ENCODE assay signal across 11 cellular contexts in genomic region chr11:78562398-78562797, GRCh38. TPM values are rescaled to one million over a fixed set of nuclear protein-coding genes. Genes with fewer than 3 reads are reported as not detected.
DNase-seq lines count a peak whose midpoint lies in the region; ATAC-seq, FAIRE-seq and TF ChIP-seq lines count a peak whose summit lies in the region.
"Had no signal": no experiment of that assay in that cellular context is flagged by ENCODE, and none has a peak within 500 bp of the region (broad histone marks: within the 10 kb centered on the region; RNA-seq: fewer than 3 reads in every experiment).

No MANE protein-coding gene starts in this region.

- H3K4ac ChIP-seq in mesendoderm (ENCODE audit: low read depth, low read length) = no peak overlapping the region

- no peak overlapping the region for H2BK120ac ChIP-seq in mesendoderm (ENCODE audit: low read depth, low read length)

- H3K4me1 ChIP-seq in A549 (peaks cover 35% of the 10 kb centered on the region), GM23338 (ENCODE audit: insufficient read depth) (peaks cover 31% of the 10 kb centered on the region), astrocyte (ENCODE audit: insufficient read depth, low read length) (peaks cover 32% of the 10 kb centered on the region), mesendoderm (ENCODE audit: control insufficient read depth, low read depth, low read length) (no peaks in the 10 kb centered on the region)

- H3K9me3 ChIP-seq in A549 (no peaks in the 10 kb centered on the region), astrocyte (ENCODE audit: insufficient read depth, low read depth, low read length) (no peaks in the 10 kb centered on the region)
- H3K9me3 ChIP-seq: Peyer's patch had no signal

- H3K27me3 Mint-ChIP-seq in GM23338 (ENCODE audit: insufficient read depth, low read depth, poor library complexity) (no peaks in the 10 kb centered on the region), astrocyte (ENCODE audit: low read depth, unreplicated experiment) (no peaks in the 10 kb centered on the region)
- H3K27me3 Mint-ChIP-seq: activated T-helper 17 cell treated with anti-CD3 and anti-CD28 coated beads, Interleukin-2, amount 50 U/mL, for 72 hours had no signal

- H3K36me3 ChIP-seq in GM23338 (ENCODE audit: insufficient read depth) = peaks cover 22% of the 10 kb centered on the region
- peaks cover 9% of the 10 kb centered on the region for H3K36me3 ChIP-seq in astrocyte (ENCODE audit: insufficient read depth, low read length)
- no peaks in the 10 kb centered on the region for H3K36me3 ChIP-seq in mesendoderm (ENCODE audit: control insufficient read depth, insufficient read depth, low read length)

- peak overlapping the region; percentile 58 for H3K9ac ChIP-seq in astrocyte (ENCODE audit: low read length)
- no peak overlapping the region for H3K9ac ChIP-seq in mesendoderm (ENCODE audit: low read length)

- no peak overlapping the region for H2BK15ac ChIP-seq in mesendoderm (replicated peaks; ENCODE audit: low read depth)

- POLR2A ChIA-PET in A549 (lab: Yijun Ruan, JAX) = no interaction called here

- H3K9me2 ChIP-seq in GM23338 (ENCODE audit: insufficient read depth) = no peaks in the 10 kb centered on the region

- no peak overlapping the region for H2AFZ ChIP-seq in GM23338
- H2AFZ ChIP-seq in astrocyte (ENCODE audit: low read depth, low read length) = peak overlapping the region; percentile 13

- H3K4me1 Mint-ChIP-seq in GM23338 (peaks cover 32% of the 10 kb centered on the region), astrocyte (ENCODE audit: low read depth, unreplicated experiment) (peaks cover 19% of the 10 kb centered on the region)

- CTCF ChIA-PET in A549 (lab: Yijun Ruan, JAX) = no interaction called here

- no peak overlapping the region for H4K5ac ChIP-seq in mesendoderm (ENCODE audit: low read length)

- H3K4me2 ChIP-seq in A549 = peak overlapping the region; percentile 60
- H3K4me2 ChIP-seq in GM23338 = no peak overlapping the region
- peak overlapping the region; percentile 73 for H3K4me2 ChIP-seq in astrocyte (ENCODE audit: low read length)
- no peak overlapping the region for H3K4me2 ChIP-seq in mesendoderm (ENCODE audit: low read length)

- H3K36me3 Mint-ChIP-seq in GM23338 (ENCODE audit: low read depth) (peaks cover 26% of the 10 kb centered on the region; the same call in 2 of the 3 replicates), astrocyte (ENCODE audit: low read depth, unreplicated experiment) (no peaks in the 10 kb centered on the region)

- 0 out of 2 replicates have a peak, but pooled peaks cover 3% of the 10 kb centered on the region for H3F3A ChIP-seq in GM23338 (replicated peaks; ENCODE audit: low read depth)

- H3K79me2 ChIP-seq in GM23338 (replicated peaks; ENCODE audit: insufficient read depth) (peaks cover 58% of the 10 kb centered on the region), astrocyte (ENCODE audit: insufficient read depth, low read length) (peaks cover 18% of the 10 kb centered on the region), mesendoderm (ENCODE audit: control insufficient read depth, insufficient read depth, low read length) (peaks cover 13% of the 10 kb centered on the region)

- TF ChIP-seq RAD21 in A549 (conservative IDR thresholded peaks at IDR 0.05 in 1 of 2, IDR thresholded peaks at IDR 0.05 in 1 of 2) = no peak

- TF ChIP-seq CTCF in A549 (IDR thresholded peaks at IDR 0.05) = no peak
- no peak for TF ChIP-seq CTCF in GM23338 (conservative IDR thresholded peaks at IDR 0.05; ENCODE audit: low read depth in 2 of 2)
- no peak for TF ChIP-seq CTCF in astrocyte (IDR thresholded peaks at IDR 0.05; ENCODE audit: insufficient read depth, low read depth, low read length)
- no peak for TF ChIP-seq CTCF in GM13976 (IDR thresholded peaks at IDR 0.05; ENCODE audit: borderline replicate concordance, control extremely low read depth, extremely low read depth, insufficient read depth, missing control alignments)

- no peaks in the 10 kb centered on the region; the same call in 1 of the 2 replicates for H4K20me1 ChIP-seq in GM23338 (replicated peaks; ENCODE audit: insufficient read depth)
- H4K20me1 ChIP-seq in astrocyte (ENCODE audit: insufficient read depth, low read length) = no peaks in the 10 kb centered on the region

- H3K27me3 ChIP-seq in GM23338 (ENCODE audit: insufficient read depth) (no peaks in the 10 kb centered on the region), astrocyte (ENCODE audit: insufficient read depth, low read length) (no peaks in the 10 kb centered on the region), mesendoderm (ENCODE audit: insufficient read depth, low read length, poor library complexity) (no peaks in the 10 kb centered on the region)
- H3K27me3 ChIP-seq: Peyer's patch had no signal

- FAIRE-seq in A549 (lab: Jason Lieb, UNC) = no peak
- peak; percentile 74 for FAIRE-seq in astrocyte (lab: Jason Lieb, UNC)

- 19% methylated on average over 3 of the region's 3 CpGs for WGBS in A549 (ENCODE audit: missing lambda C conversion rate)
- no CpG with 5 or more reads among the region's 3 CpGs for WGBS in mesendoderm (ENCODE audit: extremely low coverage, insufficient coverage, low lambda C conversion rate)

- no peak for TF ChIP-seq POLR2A in A549 (IDR thresholded peaks at IDR 0.05; ENCODE audit: low read length)

- H4K8ac ChIP-seq in mesendoderm (ENCODE audit: low read depth, low read length) = no peak overlapping the region

- peaks cover 8% of the 10 kb centered on the region for H3K79me1 ChIP-seq in mesendoderm (ENCODE audit: low read length)

- H3K56ac ChIP-seq in mesendoderm (ENCODE audit: low read length) = peak overlapping the region; percentile 28

- H3K4me3 ChIP-seq in A549 = no peak overlapping the region
- no peak overlapping the region for H3K4me3 ChIP-seq in GM23338
- H3K4me3 ChIP-seq in astrocyte (ENCODE audit: insufficient read depth, low read depth, low read length) = no peak overlapping the region
- no peak overlapping the region for H3K4me3 ChIP-seq in mesendoderm (ENCODE audit: low read length)
- H3K4me3 ChIP-seq: Peyer's patch had no signal

- DNase-seq in A549 (ENCODE audit: low read depth in 1 of 2, low spot score in 1 of 2) = peak in 1 of 2 experiments; percentile 9
- DNase-seq in GM23338 (ENCODE audit: low spot score) = no peak
- DNase-seq in astrocyte (ENCODE audit: low read depth) = peak; percentile 74
- DNase-seq in mesendoderm = peak; percentile 25
- DNase-seq in GM13976 (ENCODE audit: low spot score) = no peak
- DNase-seq in HuH-7.5 (ENCODE audit: low spot score) = no peak
- no peak for DNase-seq in activated T-cell treated with anti-CD3 and anti-CD28 coated beads for 4 hours
- DNase-seq: KBM-7, Peyer's patch had no signal

- H3K27ac ChIP-seq in A549 (peak overlapping the region; percentile 32 to 75; a peak in 5 of 6 replicates), GM23338 (ENCODE audit: low read depth) (peak overlapping the region; percentile 60; the same call in 1 of the 2 replicates), astrocyte (ENCODE audit: low read depth, low read length) (peak overlapping the region; percentile 60), mesendoderm (ENCODE audit: low read depth, low read length) (peak overlapping the region; percentile 19)

- H2AK5ac ChIP-seq in mesendoderm (ENCODE audit: low read length) = no peak overlapping the region

- in situ Hi-C loops in GM13976 (cut with MboI; ENCODE audit: low sequenced_read_pairs, unreplicated experiment) = loop anchor here (5.0 to 10.0 kb wide), 2 partner anchors 150 to 338 kb away; no protein-coding TSS in a partner anchor

- no peak overlapping the region for H3K18ac ChIP-seq in mesendoderm (ENCODE audit: low read length)

- H3K23ac ChIP-seq in mesendoderm (ENCODE audit: low read length) = no peak overlapping the region

- no peak overlapping the region for H3K4me3 Mint-ChIP-seq in GM23338
- H3K4me3 Mint-ChIP-seq in astrocyte (ENCODE audit: unreplicated experiment) = peak overlapping the region; percentile 34
- H3K4me3 Mint-ChIP-seq: activated T-helper 17 cell treated with anti-CD3 and anti-CD28 coated beads, Interleukin-2, amount 50 U/mL, for 72 hours had no signal

- H3K9me3 Mint-ChIP-seq in GM23338 (no peaks in the 10 kb centered on the region), astrocyte (ENCODE audit: unreplicated experiment) (no peaks in the 10 kb centered on the region)
- H3K9me3 Mint-ChIP-seq: activated T-helper 17 cell treated with anti-CD3 and anti-CD28 coated beads, Interleukin-2, amount 50 U/mL, for 72 hours had no signal

- H2BK5ac ChIP-seq in mesendoderm (ENCODE audit: low read length) = no peak overlapping the region

- ATAC-seq in A549 = peak in 1 of 2 experiments; percentile 56; a peak in 3 of 6 replicates
- ATAC-seq in GM23338 = no peak
- ATAC-seq in GM21381 (IDR thresholded peaks at IDR 0.05; ENCODE audit: unreplicated experiment) = no peak
- ATAC-seq: activated T-helper 17 cell treated with anti-CD3 and anti-CD28 coated beads, Interleukin-2, amount 50 U/mL, for 72 hours had no signal

- peak overlapping the region; percentile 89 for H3K27ac Mint-ChIP-seq in GM23338
- peak overlapping the region; percentile 92 for H3K27ac Mint-ChIP-seq in astrocyte (ENCODE audit: unreplicated experiment)

- no peak for TF ChIP-seq EP300 in A549 (IDR thresholded peaks at IDR 0.05)

TF ChIP-seq in A549, 52 proteins besides CTCF, POLR2A, EP300 and RAD21:
- TF ChIP-seq RCOR1 (IDR thresholded peaks at IDR 0.05; ENCODE audit: low read depth, low read length) (no peak), FOSL2 (IDR thresholded peaks at IDR 0.05) (no peak), FOSL2 (CRISPR knock-in tag; IDR thresholded peaks at IDR 0.05) (peak; percentile 64; the same call in 1 of the 2 replicates)

TF ChIP-seq in GM23338, 12 proteins besides CTCF, POLR2A, EP300 and RAD21:
- TF ChIP-seq, protein P1, sequence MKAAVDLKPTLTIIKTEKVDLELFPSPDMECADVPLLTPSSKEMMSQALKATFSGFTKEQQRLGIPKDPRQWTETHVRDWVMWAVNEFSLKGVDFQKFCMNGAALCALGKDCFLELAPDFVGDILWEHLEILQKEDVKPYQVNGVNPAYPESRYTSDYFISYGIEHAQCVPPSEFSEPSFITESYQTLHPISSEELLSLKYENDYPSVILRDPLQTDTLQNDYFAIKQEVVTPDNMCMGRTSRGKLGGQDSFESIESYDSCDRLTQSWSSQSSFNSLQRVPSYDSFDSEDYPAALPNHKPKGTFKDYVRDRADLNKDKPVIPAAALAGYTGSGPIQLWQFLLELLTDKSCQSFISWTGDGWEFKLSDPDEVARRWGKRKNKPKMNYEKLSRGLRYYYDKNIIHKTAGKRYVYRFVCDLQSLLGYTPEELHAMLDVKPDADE (IDR thresholded peaks at IDR 0.05) = no peak
- no peak for TF ChIP-seq STAT1 (IDR thresholded peaks at IDR 0.05; ENCODE audit: unreplicated experiment)
- TF ChIP-seq EZH2phosphoT487 (IDR thresholded peaks at IDR 0.05; ENCODE audit: unreplicated experiment) = no peak

RNA-seq across cellular contexts. Expression of gene NARS2, which starts 12.3 kb away (rescaled TPM):
- polyA plus RNA-seq in A549 (2011; rRNA removed) (37.9 and 57.7 TPM in 2 replicates), A549 (2017; fragmentation: RNase III; extraction: RNeasy Plus Mini Kit Qiagen cat#74134 plus additional on column Dnase treatment) (29.7 to 31.7 TPM (median 30.9 TPM) in 3 replicates), GM23338 (2016; fragmentation: Nextera tagmentation; extraction: Ambion mirVana) (50.9 and 62.0 TPM in 2 replicates)
- 13.1 and 13.2 TPM in 2 replicates for polyA plus RNA-seq in A549 (2012; cell fraction: cytosol; rRNA removed)
- polyA plus RNA-seq in A549 (2012; cell fraction: nucleus; rRNA removed) = 7.6 and 11.1 TPM in 2 replicates
- polyA minus RNA-seq in A549 (2011; rRNA and poly(A)+ RNA removed) = 11.8 and 18.6 TPM in 2 replicates
- total RNA-seq in GM23338 (2014; rRNA removed; shearing (Covaris generic)) = 40.9 and 45.7 TPM in 2 replicates
- total RNA-seq in astrocyte = 10.1 and 10.2 TPM in 2 replicates
- polyA plus RNA-seq in mesendoderm (2013, experiment 1 of 2) = 32.7 TPM
- polyA plus RNA-seq in mesendoderm (2013, experiment 2 of 2) = 31.4 TPM

Comparison
In these comparisons a context has a peak if more than half of its experiments do, and no peak if none do; other contexts are left out.
1. DNase-seq: peak in astrocyte (single experiment) and mesendoderm (single experiment); none in GM23338 (single experiment), GM13976 (single experiment), HuH-7.5 (single experiment) and activated T-cell treated with anti-CD3 and anti-CD28 coated beads for 4 hours (single experiment).
2. H3K4me2 ChIP-seq: peak in A549 (single experiment) and astrocyte (single experiment); none in GM23338 (single experiment) and mesendoderm (single experiment).
3. Peak in every context shown above with its lines, with median percentiles within 50 percentile points of each other: H3K27ac ChIP-seq.